ENCODE assay signal across 12 cellular contexts in the genomic region with DNA sequence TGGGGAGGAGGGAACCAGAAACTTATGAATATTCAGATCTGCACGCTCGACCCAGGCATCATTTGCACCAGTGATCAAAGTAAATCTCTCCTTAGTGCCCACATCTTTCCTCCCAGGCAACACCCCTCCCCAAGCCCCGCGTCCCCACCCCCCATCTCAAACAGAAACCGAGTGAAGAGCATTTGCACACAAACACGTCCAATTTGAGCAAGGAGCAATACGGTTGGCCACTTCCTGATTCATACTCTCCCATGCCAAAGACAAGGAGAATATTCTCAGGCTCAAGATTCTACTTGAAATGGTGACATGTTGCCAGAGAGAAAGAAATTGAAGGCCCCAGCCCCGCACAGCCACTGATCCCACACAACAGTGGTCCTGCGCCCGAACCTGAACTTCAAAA. TPM values are rescaled to one million over a fixed set of nuclear protein-coding genes. Genes with fewer than 3 reads are reported as not detected.
DNase-seq lines count a peak whose midpoint lies in the region; ATAC-seq, FAIRE-seq and TF ChIP-seq lines count a peak whose summit lies in the region.
"Had no signal": no experiment of that assay in that cellular context is flagged by ENCODE, and none has a peak within 500 bp of the region (broad histone marks: within the 10 kb centered on the region; RNA-seq: fewer than 3 reads in every experiment).

No MANE protein-coding gene starts in this region.

- ATAC-seq in activated B cell treated with CpG ODN at 0.5 μM for 24 hours (ENCODE audit: low read depth), result no peak
- ATAC-seq: HCT116 had no signal

- no peak for DNase-seq in activated CD4-positive, alpha-beta memory T cell treated with anti-CD3 and anti-CD28 coated beads, Interleukin-2, amount 10 ng/mL, durations not matched to agents 7 days and 5 days
- no peak for DNase-seq in activated CD4-positive, alpha-beta memory T cell treated with anti-CD3 and anti-CD28 coated beads for 36 hours
- DNase-seq in activated B cell treated with CpG ODN at 0.5 μM for 24 hours (no peak), keratinocyte (ENCODE audit: low read depth, low spot score) (no peak), stomach (no peak), SW 1271 (lab: John Stamatoyannopoulos, UW) (no peak)
- DNase-seq in stimulated activated CD4-positive, alpha-beta T cell treated with anti-CD3 and anti-CD28 coated beads, Interleukin-4, amount 100 ng/mL, for 1 hour, result no peak
- no peak for DNase-seq in stimulated activated naive CD4-positive, alpha-beta T cell (lab: John Stamatoyannopoulos, UW)
- DNase-seq: activated CD8-positive, alpha-beta memory T cell treated with anti-CD3 and anti-CD28 coated beads for 24 hours; Karpas-422; NCI-H226 had no signal

- H3K27ac ChIP-seq in keratinocyte (ENCODE audit: control insufficient read depth, insufficient read depth, low read length), result peak overlapping the region; percentile 87
- H3K27ac ChIP-seq in stomach, result peak overlapping the region; percentile 4 to 59 (median 23)

- no peaks in the 10 kb centered on the region for H4K20me1 ChIP-seq in keratinocyte (ENCODE audit: control insufficient read depth, extremely low read depth, insufficient read depth, low read length)

- H3K4me3 ChIP-seq in keratinocyte (ENCODE audit: control insufficient read depth in 2 of 3, extremely low read depth in 1 of 3, insufficient read depth in 2 of 3, low read depth in 1 of 3, low read length in 3 of 3) (peak overlapping the region in 2 of 3 experiments; percentile 31 to 52), stomach (no peak overlapping the region)

- TF ChIP-seq CTCF in activated B cell treated with CpG ODN at 0.5 μM for 24 hours (IDR thresholded peaks at IDR 0.05) (no peak), keratinocyte (optimal IDR thresholded peaks at IDR 0.05 in 1 of 3, IDR thresholded peaks at IDR 0.05 in 1 of 3, conservative IDR thresholded peaks at IDR 0.05 in 1 of 3; ENCODE audit: extremely low read depth in 1 of 3, insufficient read depth in 2 of 3, low read length in 3 of 3) (no peak), stomach (IDR thresholded peaks at IDR 0.05) (no peak)

- H3K9me3 ChIP-seq in keratinocyte (ENCODE audit: control insufficient read depth, low read depth, low read length) (no peaks in the 10 kb centered on the region), stomach (no peaks in the 10 kb centered on the region)

- intact Hi-C loops in activated CD4-positive, alpha-beta memory T cell treated with anti-CD3 and anti-CD28 coated beads for 36 hours (cut with micrococcal nuclease), result no loop called here
- intact Hi-C loops in activated B cell treated with CpG ODN at 0.5 μM for 24 hours (cut with micrococcal nuclease), result no loop called here
- intact Hi-C loops in stomach (cut with DNase I; ENCODE audit: low total_unique reads), result no loop called here

- H3K27ac Mint-ChIP-seq in activated CD4-positive, alpha-beta memory T cell treated with anti-CD3 and anti-CD28 coated beads, Interleukin-2, amount 10 ng/mL, durations not matched to agents 7 days and 5 days, result peak overlapping the region; percentile 49
- H3K27ac Mint-ChIP-seq in activated CD4-positive, alpha-beta memory T cell treated with anti-CD3 and anti-CD28 coated beads for 36 hours, result no peak overlapping the region
- H3K27ac Mint-ChIP-seq in activated B cell treated with CpG ODN at 0.5 μM for 24 hours, result no peak overlapping the region

- peak; percentile 20 for FAIRE-seq in keratinocyte (lab: Jason Lieb, UNC)

- peaks cover 4% of the 10 kb centered on the region for H3K79me2 ChIP-seq in keratinocyte (ENCODE audit: control insufficient read depth, insufficient read depth, low read length)

- no peaks in the 10 kb centered on the region for H3K9me3 Mint-ChIP-seq in activated CD4-positive, alpha-beta memory T cell treated with anti-CD3 and anti-CD28 coated beads, Interleukin-2, amount 10 ng/mL, durations not matched to agents 7 days and 5 days
- no peaks in the 10 kb centered on the region for H3K9me3 Mint-ChIP-seq in activated CD4-positive, alpha-beta memory T cell treated with anti-CD3 and anti-CD28 coated beads for 36 hours
- no peaks in the 10 kb centered on the region for H3K9me3 Mint-ChIP-seq in activated B cell treated with CpG ODN at 0.5 μM for 24 hours

- H3K36me3 Mint-ChIP-seq in activated CD4-positive, alpha-beta memory T cell treated with anti-CD3 and anti-CD28 coated beads, Interleukin-2, amount 10 ng/mL, durations not matched to agents 7 days and 5 days (ENCODE audit: low read depth), result peaks cover 47% of the 10 kb centered on the region
- H3K36me3 Mint-ChIP-seq in activated CD4-positive, alpha-beta memory T cell treated with anti-CD3 and anti-CD28 coated beads for 36 hours, result peaks cover 28% of the 10 kb centered on the region
- H3K36me3 Mint-ChIP-seq in activated B cell treated with CpG ODN at 0.5 μM for 24 hours (ENCODE audit: low read depth), result peaks cover 49% of the 10 kb centered on the region

- no peak for TF ChIP-seq POLR2A in stomach (IDR thresholded peaks at IDR 0.05)

- no peak for TF ChIP-seq EP300 in stomach (IDR thresholded peaks at IDR 0.05)

- peak overlapping the region; percentile 69 for H3K4me2 ChIP-seq in keratinocyte (ENCODE audit: control insufficient read depth, extremely low read depth, insufficient read depth, low read depth, low read length)

- POLR2A ChIA-PET in activated CD4-positive, alpha-beta memory T cell treated with anti-CD3 and anti-CD28 coated beads, Interleukin-2, amount 10 ng/mL, durations not matched to agents 7 days and 5 days (lab: Charles Lee), result no interaction called here
- POLR2A ChIA-PET in activated CD4-positive, alpha-beta memory T cell treated with anti-CD3 and anti-CD28 coated beads for 36 hours (lab: Charles Lee), result no interaction called here
- POLR2A ChIA-PET in activated B cell treated with CpG ODN at 0.5 μM for 24 hours (lab: Charles Lee), result interaction anchor here (0.5 kb wide), 1 partner anchor 209 kb away, joined by 3 read pairs; no protein-coding TSS in a partner anchor

- peaks cover 0 to 6% of the 10 kb centered on the region in 2 experiments for H3K36me3 ChIP-seq in keratinocyte (ENCODE audit: control insufficient read depth in 2 of 2, extremely low read depth in 1 of 2, insufficient read depth in 2 of 2, low read length in 2 of 2)
- H3K36me3 ChIP-seq in stomach, result peaks cover 10 to 34% (median 33%) of the 10 kb centered on the region in 4 donors

- H2AFZ ChIP-seq in keratinocyte (ENCODE audit: control insufficient read depth, low read length), result peak overlapping the region; percentile 66

- dilution Hi-C loops in keratinocyte (cut with MboI; ENCODE audit: extremely low pct_ligation_motif_present, low sequenced_read_pairs), result no loop called here

- H3K4me1 Mint-ChIP-seq in activated CD4-positive, alpha-beta memory T cell treated with anti-CD3 and anti-CD28 coated beads, Interleukin-2, amount 10 ng/mL, durations not matched to agents 7 days and 5 days, result peaks cover 32% of the 10 kb centered on the region
- H3K4me1 Mint-ChIP-seq in activated CD4-positive, alpha-beta memory T cell treated with anti-CD3 and anti-CD28 coated beads for 36 hours (ENCODE audit: low read depth), result peaks cover 45% of the 10 kb centered on the region
- H3K4me1 Mint-ChIP-seq in activated B cell treated with CpG ODN at 0.5 μM for 24 hours, result peaks cover 72% of the 10 kb centered on the region

- WGBS in stomach, 5 donors, result 47 to 55% (median 50%) methylated on average over 10 of the region's 10 CpGs

- H3K9me1 ChIP-seq in keratinocyte (ENCODE audit: control insufficient read depth, extremely low read depth, insufficient read depth, low read length), result no peaks in the 10 kb centered on the region

- H3K4me1 ChIP-seq in keratinocyte (ENCODE audit: control insufficient read depth, extremely low read depth, insufficient read depth, low read length), result peaks cover 31% of the 10 kb centered on the region
- peaks cover 42 to 90% (median 56%) of the 10 kb centered on the region in 4 donors for H3K4me1 ChIP-seq in stomach

- peak overlapping the region; percentile 79 for H3K9ac ChIP-seq in keratinocyte (ENCODE audit: control insufficient read depth, extremely low read depth, insufficient read depth, low read length)

- no peaks in the 10 kb centered on the region for H3K27me3 Mint-ChIP-seq in activated CD4-positive, alpha-beta memory T cell treated with anti-CD3 and anti-CD28 coated beads, Interleukin-2, amount 10 ng/mL, durations not matched to agents 7 days and 5 days
- no peaks in the 10 kb centered on the region for H3K27me3 Mint-ChIP-seq in activated CD4-positive, alpha-beta memory T cell treated with anti-CD3 and anti-CD28 coated beads for 36 hours
- no peaks in the 10 kb centered on the region for H3K27me3 Mint-ChIP-seq in activated B cell treated with CpG ODN at 0.5 μM for 24 hours

- no peak overlapping the region for H3K4me3 Mint-ChIP-seq in activated CD4-positive, alpha-beta memory T cell treated with anti-CD3 and anti-CD28 coated beads, Interleukin-2, amount 10 ng/mL, durations not matched to agents 7 days and 5 days
- no peak overlapping the region for H3K4me3 Mint-ChIP-seq in activated CD4-positive, alpha-beta memory T cell treated with anti-CD3 and anti-CD28 coated beads for 36 hours
- H3K4me3 Mint-ChIP-seq in activated B cell treated with CpG ODN at 0.5 μM for 24 hours, result peak overlapping the region; percentile 33

- CTCF ChIA-PET in activated CD4-positive, alpha-beta memory T cell treated with anti-CD3 and anti-CD28 coated beads, Interleukin-2, amount 10 ng/mL, durations not matched to agents 7 days and 5 days (lab: Charles Lee), result no interaction called here
- CTCF ChIA-PET in activated CD4-positive, alpha-beta memory T cell treated with anti-CD3 and anti-CD28 coated beads for 36 hours (lab: Charles Lee), result no interaction called here
- CTCF ChIA-PET in activated B cell treated with CpG ODN at 0.5 μM for 24 hours (lab: Charles Lee), result interaction anchor here (0.7 kb wide), 1 partner anchor 74 kb away, joined by 6 read pairs; no protein-coding TSS in a partner anchor

- no peaks in the 10 kb centered on the region for H3K27me3 ChIP-seq in keratinocyte (ENCODE audit: control insufficient read depth, extremely low read depth, insufficient read depth, low read length)
- H3K27me3 ChIP-seq in stomach, result no peaks in the 10 kb centered on the region

RNA-seq across cellular contexts. Expression of gene FOXN3, which starts 7.1 kb away (rescaled TPM):
- total RNA-seq in activated CD4-positive, alpha-beta memory T cell treated with anti-CD3 and anti-CD28 coated beads, Interleukin-2, amount 10 ng/mL, durations not matched to agents 7 days and 5 days, result 10 to 100 TPM; 73.1 to 78.3 TPM
- total RNA-seq in activated CD4-positive, alpha-beta memory T cell treated with anti-CD3 and anti-CD28 coated beads for 36 hours, result 10 to 100 TPM; 59.1 to 63.5 TPM
- 88.2 and 106 TPM in 2 replicates for total RNA-seq in activated B cell treated with CpG ODN at 0.5 μM for 24 hours
- 10.1 to 10.6 TPM (median 10.2 TPM) in 3 replicates for polyA plus RNA-seq in keratinocyte
- polyA plus RNA-seq in keratinocyte (2011; ENCODE audit: low read depth), result 5.7 TPM
- 11.2 and 11.5 TPM in 2 replicates for polyA plus RNA-seq in keratinocyte (2011; cell fraction: cytosol; rRNA removed)
- 10.5 and 13.4 TPM in 2 replicates for polyA plus RNA-seq in keratinocyte (2011; cell fraction: nucleus; rRNA removed)
- polyA plus RNA-seq in keratinocyte (2012; ENCODE audit: low replicate concordance), result 8.1 and 9.7 TPM in 2 replicates
- 27.5 to 28.6 TPM (median 28.3 TPM) in 3 replicates for polyA minus RNA-seq in keratinocyte
- 14.6 TPM for polyA minus RNA-seq in keratinocyte (2011; cell fraction: cytosol; rRNA and poly(A)+ RNA removed)
- 29.0 and 31.9 TPM in 2 replicates for polyA minus RNA-seq in keratinocyte (2011; cell fraction: nucleus; rRNA and poly(A)+ RNA removed)
- total RNA-seq in stomach, result 100 to 1,000 TPM in 3 of 5 donors, 10 to 100 TPM in 2; 37.4 to 126 (median 100) TPM
- polyA plus RNA-seq in stomach, result 10 to 100 TPM; 12.5 to 38.5 (median 23.0) TPM

Comparison
In these comparisons a context has a peak if more than half of its experiments do, and no peak if none do; other contexts are left out.
1. H3K4me3 ChIP-seq: peak in keratinocyte (2 of 3); none in stomach (0 of 4).